8 cellular contexts compared by ENCODE assay signal in the genomic region with DNA sequence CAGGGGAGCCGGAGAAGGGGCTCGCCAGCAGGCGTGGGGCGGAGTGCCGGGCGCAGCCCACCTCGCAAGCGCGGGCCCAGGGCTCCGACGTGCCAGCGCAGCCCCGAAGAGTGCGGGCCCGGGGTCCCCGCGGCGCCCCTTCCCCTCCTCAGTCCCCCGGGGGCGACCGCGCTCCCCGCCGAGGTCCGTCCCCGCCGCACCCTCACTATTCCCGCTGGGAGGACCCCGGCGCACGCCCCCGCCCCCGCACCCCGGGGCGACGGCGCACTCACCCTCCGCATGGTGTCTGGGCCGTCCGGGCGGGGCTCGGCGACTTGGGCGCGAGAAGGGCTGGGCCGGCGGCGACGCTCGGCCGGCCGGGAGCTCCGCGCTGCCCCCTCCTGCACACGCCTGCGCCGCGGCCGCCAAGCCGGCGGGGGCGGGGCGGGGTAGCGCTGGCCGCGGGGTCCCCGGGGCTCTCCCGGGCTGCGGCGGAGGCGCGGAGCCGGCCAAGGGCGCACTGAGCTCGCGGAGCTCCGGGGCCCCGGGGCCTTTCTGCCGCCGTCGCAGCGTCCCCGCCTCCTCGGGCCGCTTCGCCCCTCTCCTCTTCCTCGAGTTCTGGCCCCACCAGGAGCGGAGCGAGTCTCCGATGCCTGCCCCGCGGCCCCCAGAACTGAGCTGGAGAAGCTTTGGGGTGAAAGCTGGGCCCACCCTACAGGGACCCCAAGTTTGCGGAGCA.
A peak's percentile ranks its signal among the peaks of the same experiment; 100 is the strongest.
DNase-seq lines count a peak whose midpoint lies in the region; ATAC-seq and TF ChIP-seq lines count a peak whose summit lies in the region.

No MANE protein-coding gene starts in this region.

- no peak overlapping the region for H4K91ac ChIP-seq in IMR-90 (ENCODE audit: insufficient read depth, low read depth, low read length)

- H3K36me3 ChIP-seq in IMR-90 (ENCODE audit: control insufficient read depth, insufficient read depth, low read length) (no peaks in the 10 kb centered on the region), mesodermal cell (ENCODE audit: control insufficient read depth, insufficient read depth, low read length) (no peaks in the 10 kb centered on the region)

- DNase-seq in NCI-H2196 (lab: John Stamatoyannopoulos, UW; ENCODE audit: unreplicated experiment), result peak; percentile 26
- no peak for DNase-seq in NCI-H2196 treated with DMSO at 0.1 percent for 48 hours (lab: John Stamatoyannopoulos, UW; ENCODE audit: unreplicated experiment)
- no peak for DNase-seq in IMR-90
- DNase-seq in NCI-H1436 (lab: John Stamatoyannopoulos, UW), result no peak
- no peak for DNase-seq in activated CD4-positive, alpha-beta memory T cell treated with anti-CD3 and anti-CD28 coated beads, Interleukin-2, amount 10 ng/mL, durations not matched to agents 7 days and 5 days

- H3K9me3 ChIP-seq in IMR-90 (ENCODE audit: control insufficient read depth, insufficient read depth, low read length), result 0 out of 2 replicates have a peak, but pooled peaks cover 2% of the 10 kb centered on the region
- no peaks in the 10 kb centered on the region for H3K9me3 ChIP-seq in mesodermal cell (ENCODE audit: control insufficient read depth, low read length)

- 1% methylated on average over 16 of the region's 93 CpGs; no CpG with 5 or more reads in 1 of the 2 experiments for WGBS in IMR-90 (ENCODE audit: extremely low coverage in 2 of 2, insufficient read length in 1 of 2), 2 experiments
- 0 to 1% methylated on average over 27 to 67 of the region's 93 CpGs for WGBS in mesodermal cell (ENCODE audit: insufficient coverage in 2 of 2), 2 experiments

- no peaks in the 10 kb centered on the region for H3K36me3 Mint-ChIP-seq in dendritic cell treated with granulocyte-macrophage colony-stimulating factor and Interleukin-4, amounts not matched to agents 40 ng/mL and 50 ng/mL, for 4 days (ENCODE audit: low read depth)
- no peaks in the 10 kb centered on the region for H3K36me3 Mint-ChIP-seq in activated CD4-positive, alpha-beta memory T cell treated with anti-CD3 and anti-CD28 coated beads, Interleukin-2, amount 10 ng/mL, durations not matched to agents 7 days and 5 days (ENCODE audit: low read depth)

- peak overlapping the region; percentile 24 for H2AFZ ChIP-seq in IMR-90 (replicated peaks; ENCODE audit: low read length, poor library complexity)

- no peaks in the 10 kb centered on the region for H3K4me1 ChIP-seq in IMR-90 (ENCODE audit: control insufficient read depth, insufficient read depth, low read length)
- peaks cover 4% of the 10 kb centered on the region for H3K4me1 ChIP-seq in mesodermal cell (ENCODE audit: control insufficient read depth, insufficient read depth, low read length, poor library complexity, severe bottlenecking)

- no peak for TF ChIP-seq CTCF in IMR-90 (conservative IDR thresholded peaks at IDR 0.05; ENCODE audit: low read depth, low read length)

- no peak overlapping the region for H4K5ac ChIP-seq in IMR-90 (ENCODE audit: low read depth, low read length)

- no peak overlapping the region for H3K56ac ChIP-seq in IMR-90 (ENCODE audit: extremely low read depth, insufficient read depth, low read length)

- no peak overlapping the region for H4K8ac ChIP-seq in IMR-90 (ENCODE audit: low read depth in 2 of 2, low read length in 2 of 2)

- H3K9me1 ChIP-seq in IMR-90 (ENCODE audit: insufficient read depth, low read length), result no peaks in the 10 kb centered on the region

- peaks cover 8% of the 10 kb centered on the region for H3K4me1 Mint-ChIP-seq in dendritic cell treated with granulocyte-macrophage colony-stimulating factor and Interleukin-4, amounts not matched to agents 40 ng/mL and 50 ng/mL, for 4 days (ENCODE audit: low read depth)
- H3K4me1 Mint-ChIP-seq in activated CD4-positive, alpha-beta memory T cell treated with anti-CD3 and anti-CD28 coated beads, Interleukin-2, amount 10 ng/mL, durations not matched to agents 7 days and 5 days, result peaks cover 10% of the 10 kb centered on the region

- no peak overlapping the region for H2BK120ac ChIP-seq in IMR-90 (ENCODE audit: low read depth, low read length)

- H3K9ac ChIP-seq in IMR-90 (ENCODE audit: low read depth, low read length), result no peak overlapping the region

- peak overlapping the region; percentile 56; the same call in 1 of the 2 replicates for H3K4me2 ChIP-seq in IMR-90 (ENCODE audit: low read depth, low read length)

- TF ChIP-seq POLR2A in IMR-90 (IDR thresholded peaks at IDR 0.05; ENCODE audit: low read depth, low read length), result no peak

- no peak overlapping the region for H3K18ac ChIP-seq in IMR-90 (ENCODE audit: low read depth, low read length)

- H2BK20ac ChIP-seq in IMR-90 (ENCODE audit: low read depth, low read length), result no peak overlapping the region

- no peak overlapping the region for H2BK5ac ChIP-seq in IMR-90 (ENCODE audit: low read depth, low read length, poor library complexity, severe bottlenecking)

- POLR2A ChIA-PET in IMR-90 (lab: Charles Lee; ENCODE audit: unreplicated experiment), result no interaction called here
- POLR2A ChIA-PET in activated CD4-positive, alpha-beta memory T cell treated with anti-CD3 and anti-CD28 coated beads, Interleukin-2, amount 10 ng/mL, durations not matched to agents 7 days and 5 days (lab: Charles Lee), result interaction anchor here (2.1 kb wide), 1 partner anchor 130 kb away, joined by 7 read pairs; the partner anchor contains the start of gene NDUFA12

- H3K4me3 ChIP-seq in IMR-90 (ENCODE audit: insufficient read depth, low read depth, low read length) (peak overlapping the region; percentile 21; the same call in 1 of the 2 replicates), mesodermal cell (ENCODE audit: extremely low read depth, insufficient read depth, low read length, poor library complexity, severe bottlenecking) (peak overlapping the region; percentile 30)

- H2BK15ac ChIP-seq in IMR-90 (ENCODE audit: low read depth, low read length), result no peak overlapping the region

- dilution Hi-C loops in IMR-90 (cut with HindIII; ENCODE audit: low sequenced_read_pairs, unreplicated experiment), result no loop called here

- H3K23ac ChIP-seq in IMR-90 (ENCODE audit: low read depth, low read length), result no peak overlapping the region

- no peak overlapping the region for H2AK9ac ChIP-seq in IMR-90 (replicated peaks; ENCODE audit: low read depth, low read length, poor library complexity)

- no peak for TF ChIP-seq RAD21 in IMR-90 (IDR thresholded peaks at IDR 0.05; ENCODE audit: low read length)

- H3K79me1 ChIP-seq in IMR-90 (ENCODE audit: low read depth in 1 of 2, low read length in 2 of 2), result no peaks in the 10 kb centered on the region

- H4K20me1 ChIP-seq in IMR-90 (ENCODE audit: insufficient read depth, low read length), result no peaks in the 10 kb centered on the region

- no TSS peak for BruUV-seq in IMR-90 (replicated peaks; lab: Mats Ljungman, UMichigan)

- H3K27ac ChIP-seq in IMR-90 (ENCODE audit: insufficient read depth, low read length) (no peak overlapping the region), mesodermal cell (ENCODE audit: low read depth, low read length, severe bottlenecking) (no peak overlapping the region)

- no peak overlapping the region for H3K14ac ChIP-seq in IMR-90 (replicated peaks; ENCODE audit: low read depth, low read length)

- H3K27me3 ChIP-seq in IMR-90 (ENCODE audit: control insufficient read depth, insufficient read depth, low read length), result peaks cover 50% of the 10 kb centered on the region

- no peak overlapping the region for H2AK5ac ChIP-seq in IMR-90 (ENCODE audit: low read depth, low read length)

- H3K9me3 Mint-ChIP-seq in dendritic cell treated with granulocyte-macrophage colony-stimulating factor and Interleukin-4, amounts not matched to agents 40 ng/mL and 50 ng/mL, for 4 days, result no peaks in the 10 kb centered on the region
- no peaks in the 10 kb centered on the region for H3K9me3 Mint-ChIP-seq in activated CD4-positive, alpha-beta memory T cell treated with anti-CD3 and anti-CD28 coated beads, Interleukin-2, amount 10 ng/mL, durations not matched to agents 7 days and 5 days

- ATAC-seq in GM21576 (IDR thresholded peaks at IDR 0.05; ENCODE audit: unreplicated experiment), result peak; percentile 65
- peak; percentile 69 for ATAC-seq in IMR-90 (ENCODE audit: low read depth)

- CTCF ChIA-PET in IMR-90 (lab: Yijun Ruan, JAX), result no interaction called here
- CTCF ChIA-PET in activated CD4-positive, alpha-beta memory T cell treated with anti-CD3 and anti-CD28 coated beads, Interleukin-2, amount 10 ng/mL, durations not matched to agents 7 days and 5 days (lab: Charles Lee), result no interaction called here

- intact Hi-C loops in IMR-90 (cut with micrococcal nuclease), result no loop called here
- intact Hi-C loops in dendritic cell treated with granulocyte-macrophage colony-stimulating factor and Interleukin-4, amounts not matched to agents 40 ng/mL and 50 ng/mL, for 4 days (cut with micrococcal nuclease), result no loop called here

- H3K27ac Mint-ChIP-seq in dendritic cell treated with granulocyte-macrophage colony-stimulating factor and Interleukin-4, amounts not matched to agents 40 ng/mL and 50 ng/mL, for 4 days, result no peak overlapping the region
- no peak overlapping the region for H3K27ac Mint-ChIP-seq in activated CD4-positive, alpha-beta memory T cell treated with anti-CD3 and anti-CD28 coated beads, Interleukin-2, amount 10 ng/mL, durations not matched to agents 7 days and 5 days

- H3K4me3 Mint-ChIP-seq in dendritic cell treated with granulocyte-macrophage colony-stimulating factor and Interleukin-4, amounts not matched to agents 40 ng/mL and 50 ng/mL, for 4 days, result peak overlapping the region; percentile 69
- H3K4me3 Mint-ChIP-seq in activated CD4-positive, alpha-beta memory T cell treated with anti-CD3 and anti-CD28 coated beads, Interleukin-2, amount 10 ng/mL, durations not matched to agents 7 days and 5 days, result no peak overlapping the region

- no peak overlapping the region for H3K4ac ChIP-seq in IMR-90 (ENCODE audit: low read depth, low read length)

- H3K27me3 Mint-ChIP-seq in dendritic cell treated with granulocyte-macrophage colony-stimulating factor and Interleukin-4, amounts not matched to agents 40 ng/mL and 50 ng/mL, for 4 days, result peaks cover 68% of the 10 kb centered on the region
- H3K27me3 Mint-ChIP-seq in activated CD4-positive, alpha-beta memory T cell treated with anti-CD3 and anti-CD28 coated beads, Interleukin-2, amount 10 ng/mL, durations not matched to agents 7 days and 5 days, result peaks cover 53% of the 10 kb centered on the region

- in situ Hi-C loops in IMR-90 (cut with MboI; ENCODE audit: low sequenced_read_pairs), result no loop called here

TF ChIP-seq in IMR-90, 13 proteins besides CTCF, POLR2A, EP300 and RAD21:
- TF ChIP-seq MAZ (IDR thresholded peaks at IDR 0.05; ENCODE audit: borderline replicate concordance, low read depth, low read length), result no peak
- TF ChIP-seq NFE2L2 (IDR thresholded peaks at IDR 0.05; ENCODE audit: low read depth, low read length), result no peak
